In the genomic region with DNA sequence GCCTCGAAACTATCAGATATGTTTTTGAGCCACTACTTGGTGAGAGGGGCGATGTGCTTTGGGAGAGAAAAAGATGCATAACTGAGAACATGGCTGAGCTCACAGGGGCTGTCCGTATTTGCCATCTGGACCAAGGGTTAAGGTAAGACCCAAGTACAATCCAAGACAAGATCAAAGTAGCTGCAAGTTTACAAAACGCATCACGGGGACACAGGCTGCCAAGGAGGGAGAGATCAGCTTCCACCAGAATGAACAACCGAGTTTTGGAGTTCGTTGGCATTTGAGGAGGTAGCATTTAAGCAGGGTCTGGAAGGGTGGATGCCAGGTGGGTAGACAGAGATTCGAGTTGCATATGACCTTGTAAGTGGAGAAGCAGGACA, we compare ENCODE assay signal across 1 cellular context.
TF ChIP-seq lines count a peak whose summit lies in the region.

No MANE protein-coding gene starts in this region.

TF ChIP-seq in HepG2, 621 proteins besides CTCF, POLR2A, EP300 and RAD21:
- TF ChIP-seq MYNN (CRISPR knock-in tag; IDR thresholded peaks at IDR 0.05; ENCODE audit: low read depth) (peak; percentile 57; the same call in 1 of the 2 replicates), ZBTB26 (CRISPR knock-in tag; IDR thresholded peaks at IDR 0.05; ENCODE audit: borderline replicate concordance) (peak; percentile 74; the same call in 1 of the 2 replicates), TFDP1 (CRISPR knock-in tag; IDR thresholded peaks at IDR 0.05; ENCODE audit: borderline replicate concordance) (no peak), ZFY (CRISPR knock-in tag; IDR thresholded peaks at IDR 0.05) (no peak), NR1H2 (CRISPR knock-in tag; IDR thresholded peaks at IDR 0.05; ENCODE audit: borderline replicate concordance, low read depth) (no peak), PRMT3 (CRISPR knock-in tag; IDR thresholded peaks at IDR 0.05; ENCODE audit: borderline replicate concordance, low read depth) (no peak), PITX1 (CRISPR knock-in tag; IDR thresholded peaks at IDR 0.05) (0 out of 2 replicates have a peak, but pooled peaks have one; percentile 26), MEF2D (CRISPR knock-in tag; IDR thresholded peaks at IDR 0.05) (no peak; the same call in 1 of the 2 replicates), KDM4B (CRISPR knock-in tag; IDR thresholded peaks at IDR 0.05) (0 out of 2 replicates have a peak, but pooled peaks have one; percentile 40), KLF12 (CRISPR knock-in tag; IDR thresholded peaks at IDR 0.05; ENCODE audit: borderline replicate concordance) (no peak), ZHX1 (CRISPR knock-in tag; IDR thresholded peaks at IDR 0.05; ENCODE audit: low read depth) (0 out of 2 replicates have a peak, but pooled peaks have one; percentile 25), GFI1 (CRISPR knock-in tag; IDR thresholded peaks at IDR 0.05; ENCODE audit: borderline replicate concordance) (0 out of 2 replicates have a peak, but pooled peaks have one; percentile 0), ZNF263 (CRISPR knock-in tag; IDR thresholded peaks at IDR 0.05) (no peak), ZNF292 (CRISPR knock-in tag; IDR thresholded peaks at IDR 0.05; ENCODE audit: borderline replicate concordance, low read depth) (peak; percentile 16; the same call in 1 of the 2 replicates), PCBP1 (IDR thresholded peaks at IDR 0.05; ENCODE audit: borderline replicate concordance, low read depth, low read length) (no peak), CAMTA2 (CRISPR knock-in tag; IDR thresholded peaks at IDR 0.05; ENCODE audit: borderline replicate concordance) (no peak), TFDP2 (CRISPR knock-in tag; IDR thresholded peaks at IDR 0.05) (no peak), MTA3 (CRISPR knock-in tag; IDR thresholded peaks at IDR 0.05) (no peak), ATF4 (CRISPR knock-in tag; IDR thresholded peaks at IDR 0.05) (0 out of 4 replicates have a peak, but pooled peaks of 1 of the 2 experiments have one; percentile 18), ZNF3 (CRISPR knock-in tag; IDR thresholded peaks at IDR 0.05) (0 out of 2 replicates have a peak, but pooled peaks have one; percentile 23), ETV6 (CRISPR knock-in tag; conservative IDR thresholded peaks at IDR 0.05) (0 out of 2 replicates have a peak, but pooled peaks have one; percentile 20), CREB3 (CRISPR knock-in tag; IDR thresholded peaks at IDR 0.05) (no peak), GLMP (CRISPR knock-in tag; IDR thresholded peaks at IDR 0.05; ENCODE audit: borderline replicate concordance) (no peak), ZNF709 (CRISPR knock-in tag; IDR thresholded peaks at IDR 0.05) (no peak), HES4 (CRISPR knock-in tag; IDR thresholded peaks at IDR 0.05; ENCODE audit: borderline replicate concordance) (no peak), ZNF746 (CRISPR knock-in tag; IDR thresholded peaks at IDR 0.05) (no peak), ZNF431 (CRISPR knock-in tag; IDR thresholded peaks at IDR 0.05; ENCODE audit: borderline replicate concordance, low read depth) (no peak), NCOR1 (IDR thresholded peaks at IDR 0.05; ENCODE audit: borderline replicate concordance, low read length) (no peak), DRAP1 (CRISPR knock-in tag; IDR thresholded peaks at IDR 0.05) (peak; percentile 31; the same call in 1 of the 2 replicates), YEATS4 (CRISPR knock-in tag; IDR thresholded peaks at IDR 0.05; ENCODE audit: borderline replicate concordance) (no peak)
- TF ChIP-seq, protein P1, sequence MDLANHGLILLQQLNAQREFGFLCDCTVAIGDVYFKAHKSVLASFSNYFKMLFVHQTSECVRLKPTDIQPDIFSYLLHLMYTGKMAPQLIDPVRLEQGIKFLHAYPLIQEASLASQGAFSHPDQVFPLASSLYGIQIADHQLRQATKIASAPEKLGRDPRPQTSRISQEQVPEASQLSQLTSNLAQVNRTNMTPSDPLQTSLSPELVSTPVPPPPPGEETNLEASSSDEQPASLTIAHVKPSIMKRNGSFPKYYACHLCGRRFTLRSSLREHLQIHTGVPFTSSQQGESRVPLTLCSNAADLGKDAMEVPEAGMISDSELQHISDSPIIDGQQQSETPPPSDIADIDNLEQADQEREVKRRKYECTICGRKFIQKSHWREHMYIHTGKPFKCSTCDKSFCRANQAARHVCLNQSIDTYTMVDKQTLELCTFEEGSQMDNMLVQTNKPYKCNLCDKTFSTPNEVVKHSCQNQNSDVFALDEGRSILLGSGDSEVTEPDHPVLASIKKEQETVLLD (CRISPR knock-in tag; IDR thresholded peaks at IDR 0.05; ENCODE audit: low read depth), result 0 out of 2 replicates have a peak, but pooled peaks have one; percentile 23
- TF ChIP-seq, protein P2, sequence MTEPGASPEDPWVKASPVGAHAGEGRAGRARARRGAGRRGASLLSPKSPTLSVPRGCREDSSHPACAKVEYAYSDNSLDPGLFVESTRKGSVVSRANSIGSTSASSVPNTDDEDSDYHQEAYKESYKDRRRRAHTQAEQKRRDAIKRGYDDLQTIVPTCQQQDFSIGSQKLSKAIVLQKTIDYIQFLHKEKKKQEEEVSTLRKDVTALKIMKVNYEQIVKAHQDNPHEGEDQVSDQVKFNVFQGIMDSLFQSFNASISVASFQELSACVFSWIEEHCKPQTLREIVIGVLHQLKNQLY (CRISPR knock-in tag; IDR thresholded peaks at IDR 0.05), result no peak
- TF ChIP-seq, protein P3, sequence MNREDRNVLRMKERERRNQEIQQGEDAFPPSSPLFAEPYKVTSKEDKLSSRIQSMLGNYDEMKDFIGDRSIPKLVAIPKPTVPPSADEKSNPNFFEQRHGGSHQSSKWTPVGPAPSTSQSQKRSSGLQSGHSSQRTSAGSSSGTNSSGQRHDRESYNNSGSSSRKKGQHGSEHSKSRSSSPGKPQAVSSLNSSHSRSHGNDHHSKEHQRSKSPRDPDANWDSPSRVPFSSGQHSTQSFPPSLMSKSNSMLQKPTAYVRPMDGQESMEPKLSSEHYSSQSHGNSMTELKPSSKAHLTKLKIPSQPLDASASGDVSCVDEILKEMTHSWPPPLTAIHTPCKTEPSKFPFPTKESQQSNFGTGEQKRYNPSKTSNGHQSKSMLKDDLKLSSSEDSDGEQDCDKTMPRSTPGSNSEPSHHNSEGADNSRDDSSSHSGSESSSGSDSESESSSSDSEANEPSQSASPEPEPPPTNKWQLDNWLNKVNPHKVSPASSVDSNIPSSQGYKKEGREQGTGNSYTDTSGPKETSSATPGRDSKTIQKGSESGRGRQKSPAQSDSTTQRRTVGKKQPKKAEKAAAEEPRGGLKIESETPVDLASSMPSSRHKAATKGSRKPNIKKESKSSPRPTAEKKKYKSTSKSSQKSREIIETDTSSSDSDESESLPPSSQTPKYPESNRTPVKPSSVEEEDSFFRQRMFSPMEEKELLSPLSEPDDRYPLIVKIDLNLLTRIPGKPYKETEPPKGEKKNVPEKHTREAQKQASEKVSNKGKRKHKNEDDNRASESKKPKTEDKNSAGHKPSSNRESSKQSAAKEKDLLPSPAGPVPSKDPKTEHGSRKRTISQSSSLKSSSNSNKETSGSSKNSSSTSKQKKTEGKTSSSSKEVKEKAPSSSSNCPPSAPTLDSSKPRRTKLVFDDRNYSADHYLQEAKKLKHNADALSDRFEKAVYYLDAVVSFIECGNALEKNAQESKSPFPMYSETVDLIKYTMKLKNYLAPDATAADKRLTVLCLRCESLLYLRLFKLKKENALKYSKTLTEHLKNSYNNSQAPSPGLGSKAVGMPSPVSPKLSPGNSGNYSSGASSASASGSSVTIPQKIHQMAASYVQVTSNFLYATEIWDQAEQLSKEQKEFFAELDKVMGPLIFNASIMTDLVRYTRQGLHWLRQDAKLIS (CRISPR knock-in tag; IDR thresholded peaks at IDR 0.05), result no peak
- TF ChIP-seq, protein P4, sequence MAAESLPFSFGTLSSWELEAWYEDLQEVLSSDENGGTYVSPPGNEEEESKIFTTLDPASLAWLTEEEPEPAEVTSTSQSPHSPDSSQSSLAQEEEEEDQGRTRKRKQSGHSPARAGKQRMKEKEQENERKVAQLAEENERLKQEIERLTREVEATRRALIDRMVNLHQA (CRISPR knock-in tag; IDR thresholded peaks at IDR 0.05), result no peak
